In genomic region chr15:63439536-63440264, GRCh38 we compare ENCODE assay signal across 9 cellular contexts. TPM values are rescaled to one million over a fixed set of nuclear protein-coding genes. Genes with fewer than 3 reads are reported as not detected.
DNase-seq lines count a peak whose midpoint lies in the region; ATAC-seq, FAIRE-seq and TF ChIP-seq lines count a peak whose summit lies in the region.
"Had no signal": no experiment of that assay in that cellular context is flagged by ENCODE, and none has a peak within 500 bp of the region (broad histone marks: within the 10 kb centered on the region; RNA-seq: fewer than 3 reads in every experiment).

No MANE protein-coding gene starts in this region.

- peaks cover 22% of the 10 kb centered on the region for H3K4me1 ChIP-seq in BE2C

- H3K4me3 ChIP-seq in BE2C (ENCODE audit: low read depth, low read length): no peak overlapping the region
- H3K4me3 ChIP-seq in fibroblast of mammary gland (ENCODE audit: control insufficient read depth, low read depth, low read length): no peak overlapping the region
- H3K4me3 ChIP-seq: esophagus muscularis mucosa had no signal

- TF ChIP-seq POLR2A in erythroblast (IDR thresholded peaks at IDR 0.05; ENCODE audit: low read length): no peak

- TF ChIP-seq CTCF in BE2C (IDR thresholded peaks at IDR 0.05; ENCODE audit: low read depth, low read length) (no peak), fibroblast of mammary gland (conservative IDR thresholded peaks at IDR 0.05; ENCODE audit: control insufficient read depth, insufficient read depth, low read depth, low read length) (no peak)

- no peaks in the 10 kb centered on the region for H3K36me3 ChIP-seq in BE2C
- H3K36me3 ChIP-seq: esophagus muscularis mucosa had no signal

- no peak for ATAC-seq in HG02852 (IDR thresholded peaks at IDR 0.05; ENCODE audit: unreplicated experiment)

- no peaks in the 10 kb centered on the region for H3K9me3 ChIP-seq in BE2C
- H3K9me3 ChIP-seq: esophagus muscularis mucosa had no signal

- no peaks in the 10 kb centered on the region for H3K27me3 ChIP-seq in BE2C
- H3K27me3 ChIP-seq: esophagus muscularis mucosa had no signal

- FAIRE-seq in RCC 7860 (lab: Jason Lieb, UNC): no peak

- DNase-seq in BE2C: peak; percentile 23
- peak; percentile 61 for DNase-seq in Daoy (ENCODE audit: low read depth)
- DNase-seq in RCC 7860 (ENCODE audit: low spot score): peak; percentile 71
- peak; percentile 25 for DNase-seq in fibroblast of mammary gland (ENCODE audit: low read depth)
- DNase-seq in erythroblast (lab: John Stamatoyannopoulos, UW): no peak
- no peak for DNase-seq in DMS153 (lab: John Stamatoyannopoulos, UW)
- DNase-seq: GOT3 had no signal

RNA-seq across cellular contexts. Expression of gene CA12, which starts 58.1 kb away (rescaled TPM):
- polyA plus RNA-seq in BE2C (2012; ENCODE audit: insufficient read depth, insufficient read length, low read depth): 0.79 TPM
- 5.0 and 5.2 TPM in 2 replicates for total RNA-seq in Daoy (2014; rRNA removed; shearing (Covaris generic))

Comparison
In these comparisons a context has a peak if more than half of its experiments do, and no peak if none do; other contexts are left out.
1. DNase-seq: peak in BE2C (single experiment), Daoy (single experiment), RCC 7860 (single experiment) and fibroblast of mammary gland (single experiment); none in erythroblast (0 of 2) and DMS153 (single experiment).